ENCODE assay signal across 1 cellular context in genomic region chr2:142900327-142900726, GRCh38. TPM values are rescaled to one million over a fixed set of nuclear protein-coding genes. Genes with fewer than 3 reads are reported as not detected.
"Had no signal": no experiment of that assay in that cellular context is flagged by ENCODE, and none has a peak within 500 bp of the region (broad histone marks: within the 10 kb centered on the region; RNA-seq: fewer than 3 reads in every experiment).

No MANE protein-coding gene starts in this region.

RNA-seq across cellular contexts. Expression of gene KYNU, which starts 22.9 kb away (rescaled TPM):
- total RNA-seq: G401 had no signal
